Comparison of ENCODE assay signal across 18 cellular contexts in the genomic region with DNA sequence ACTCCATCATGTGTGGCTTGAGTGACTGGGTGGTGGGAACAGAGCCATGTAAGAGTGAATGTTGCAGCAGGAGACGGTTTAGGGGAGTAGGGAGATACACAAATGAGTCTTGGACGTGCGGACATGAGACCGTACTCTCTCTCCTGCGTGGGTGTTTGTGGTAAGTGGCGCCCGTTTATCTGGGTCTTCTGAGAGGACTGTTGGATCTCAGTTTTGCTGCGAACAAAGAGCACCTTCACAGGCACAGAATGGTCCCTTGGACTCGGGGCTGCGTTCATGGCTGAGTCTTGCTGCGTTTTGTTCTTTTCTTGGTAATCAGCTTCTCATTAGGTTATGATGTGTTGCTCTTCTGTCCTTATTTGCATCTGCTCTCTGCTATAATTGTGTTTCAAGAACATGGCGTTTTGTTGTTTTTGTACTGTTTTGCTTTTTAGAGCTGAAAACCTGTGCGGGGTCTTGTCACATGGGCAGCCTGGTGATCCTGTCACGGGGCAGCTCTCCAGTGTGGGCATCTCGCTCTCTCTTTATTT. TPM values are rescaled to one million over a fixed set of nuclear protein-coding genes. Genes with fewer than 3 reads are reported as not detected.
DNase-seq lines count a peak whose midpoint lies in the region; ATAC-seq and TF ChIP-seq lines count a peak whose summit lies in the region.
"Had no signal": no experiment of that assay in that cellular context is flagged by ENCODE, and none has a peak within 500 bp of the region (broad histone marks: within the 10 kb centered on the region; RNA-seq: fewer than 3 reads in every experiment).

No MANE protein-coding gene starts in this region.

- no peak for DNase-seq in CD4-positive, CD25-positive, alpha-beta regulatory T cell
- DNase-seq in HFFc6 (no peak), occipital lobe (lab: John Stamatoyannopoulos, UW) (peak; percentile 77), ecto neural progenitor cell (ENCODE audit: low spot score) (no peak), NCI-H446 treated with DMSO at 0.1 percent for 48 hours (lab: John Stamatoyannopoulos, UW) (no peak), kidney tubule cell (ENCODE audit: low spot score) (no peak)
- DNase-seq: activated CD8-positive, alpha-beta memory T cell treated with anti-CD3 and anti-CD28 coated beads, Interleukin-2, amount 50 U/mL, for 4 hours; activated naive CD8-positive, alpha-beta T cell treated with anti-CD3 and anti-CD28 coated beads for 36 hours; NCI-H1092 treated with DMSO at 0.1 percent for 48 hours; NCI-H345; SK-N-SH; WERI-Rb-1 had no signal

- no peaks in the 10 kb centered on the region for H3K27me3 Mint-ChIP-seq in CD4-positive, CD25-positive, alpha-beta regulatory T cell
- no peaks in the 10 kb centered on the region; the same call in 1 of the 2 replicates for H3K27me3 Mint-ChIP-seq in HFFc6 (ENCODE audit: insufficient read depth)
- H3K27me3 Mint-ChIP-seq: activated naive CD8-positive, alpha-beta T cell treated with anti-CD3 and anti-CD28 coated beads for 36 hours; dendritic cell treated with granulocyte-macrophage colony-stimulating factor and Interleukin-4, amounts not matched to agents 40 ng/mL and 50 ng/mL, for 4 days; progenitor cell of endocrine pancreas had no signal

- TF ChIP-seq CTCF in HFFc6 (IDR thresholded peaks at IDR 0.05) = no peak

- peaks cover 10% of the 10 kb centered on the region for H3K36me3 ChIP-seq in CD4-positive, CD25-positive, alpha-beta regulatory T cell (ENCODE audit: control insufficient read depth, insufficient read depth, low read length)
- H3K36me3 ChIP-seq: vagina had no signal

- H3K27me3 ChIP-seq in CD4-positive, CD25-positive, alpha-beta regulatory T cell (ENCODE audit: control insufficient read depth, insufficient read depth, low read length) = no peaks in the 10 kb centered on the region
- H3K27me3 ChIP-seq: vagina had no signal

- H3K4me1 Mint-ChIP-seq in CD4-positive, CD25-positive, alpha-beta regulatory T cell = peaks cover 11 to 73% (median 55%) of the 10 kb centered on the region in 4 donors
- H3K4me1 Mint-ChIP-seq in HFFc6 (ENCODE audit: low read depth) = peaks cover 65% of the 10 kb centered on the region

- H3K9me3 ChIP-seq in CD4-positive, CD25-positive, alpha-beta regulatory T cell (ENCODE audit: control insufficient read depth in 2 of 2, low read length in 2 of 2) = no peaks in the 10 kb centered on the region
- H3K9me3 ChIP-seq: SK-N-SH, vagina had no signal

- H3K36me3 Mint-ChIP-seq in CD4-positive, CD25-positive, alpha-beta regulatory T cell = peaks cover 12% of the 10 kb centered on the region
- H3K36me3 Mint-ChIP-seq in HFFc6 (ENCODE audit: low read depth) = peaks cover 5% of the 10 kb centered on the region; the same call in 1 of the 2 replicates

- H3K4me3 ChIP-seq in CD4-positive, CD25-positive, alpha-beta regulatory T cell (ENCODE audit: low read depth, low read length) = no peak overlapping the region
- H3K4me3 ChIP-seq: GM12878, vagina had no signal

- H3K27ac Mint-ChIP-seq in CD4-positive, CD25-positive, alpha-beta regulatory T cell = peak overlapping the region in 2 of 3 donors; percentile 1 to 75
- H3K27ac Mint-ChIP-seq in HFFc6 = peak overlapping the region; percentile 59
- H3K27ac Mint-ChIP-seq: activated naive CD8-positive, alpha-beta T cell treated with anti-CD3 and anti-CD28 coated beads for 36 hours; dendritic cell treated with granulocyte-macrophage colony-stimulating factor and Interleukin-4, amounts not matched to agents 40 ng/mL and 50 ng/mL, for 4 days had no signal

- ATAC-seq in CD4-positive, CD25-positive, alpha-beta regulatory T cell (ENCODE audit: low read depth in 2 of 2) = no peak
- no peak for ATAC-seq in GM19395 (IDR thresholded peaks at IDR 0.05; ENCODE audit: unreplicated experiment)
- ATAC-seq: GM12878 had no signal

- peaks cover 5% of the 10 kb centered on the region for H3K4me1 ChIP-seq in CD4-positive, CD25-positive, alpha-beta regulatory T cell (ENCODE audit: control insufficient read depth, insufficient read depth, low read length, poor library complexity, severe bottlenecking)

- H3K27ac ChIP-seq in CD4-positive, CD25-positive, alpha-beta regulatory T cell (ENCODE audit: insufficient read depth, low read length, poor library complexity, severe bottlenecking) = no peak overlapping the region
- peak overlapping the region; percentile 88 for H3K27ac ChIP-seq in cingulate gyrus (ENCODE audit: low read depth, low read length)
- H3K27ac ChIP-seq: vagina, WERI-Rb-1 had no signal

- H3K9me3 Mint-ChIP-seq in CD4-positive, CD25-positive, alpha-beta regulatory T cell = no peaks in the 10 kb centered on the region
- H3K9me3 Mint-ChIP-seq in HFFc6 = no peaks in the 10 kb centered on the region
- H3K9me3 Mint-ChIP-seq: activated naive CD8-positive, alpha-beta T cell treated with anti-CD3 and anti-CD28 coated beads for 36 hours; dendritic cell treated with granulocyte-macrophage colony-stimulating factor and Interleukin-4, amounts not matched to agents 40 ng/mL and 50 ng/mL, for 4 days had no signal

- H3K4me3 Mint-ChIP-seq in CD4-positive, CD25-positive, alpha-beta regulatory T cell = peak overlapping the region in 1 of 4 donors; percentile 52
- no peak overlapping the region for H3K4me3 Mint-ChIP-seq in HFFc6
- H3K4me3 Mint-ChIP-seq: activated naive CD8-positive, alpha-beta T cell treated with anti-CD3 and anti-CD28 coated beads for 36 hours; dendritic cell treated with granulocyte-macrophage colony-stimulating factor and Interleukin-4, amounts not matched to agents 40 ng/mL and 50 ng/mL, for 4 days had no signal

RNA-seq across cellular contexts. Expression of a gene that starts 28.5 kb away (rescaled TPM):
- total RNA-seq in CD4-positive, CD25-positive, alpha-beta regulatory T cell = 15.7 TPM
- polyA plus RNA-seq in CD4-positive, CD25-positive, alpha-beta regulatory T cell = 1 to 10 TPM; 5.1 to 8.5 (median 7.4) TPM
- total RNA-seq in HFFc6 (2021; fragmentation: NEBNext Ultra II Directional; extraction: Animal tissue kit (Norgen Biotek cat#: 25700)) = 10 to 100 TPM; 14.0 to 16.7 (median 15.1) TPM
- total RNA-seq in occipital lobe = 13.9 TPM
